In genomic region chr3:71302604-71303003, GRCh38 we compare ENCODE assay signal across 13 cellular contexts.
DNase-seq lines count a peak whose midpoint lies in the region; ATAC-seq, FAIRE-seq and TF ChIP-seq lines count a peak whose summit lies in the region.
"Had no signal": no experiment of that assay in that cellular context is flagged by ENCODE, and none has a peak within 500 bp of the region (broad histone marks: within the 10 kb centered on the region; RNA-seq: fewer than 3 reads in every experiment).

No MANE protein-coding gene starts in this region.

- DNase-seq in activated T-cell treated with anti-CD3 and anti-CD28 coated beads, Interleukin-2, amount 50 U/mL, for 72 hours, result no peak
- DNase-seq in activated T-cell treated with anti-CD3 and anti-CD28 coated beads, Interleukin-2, amount 50 U/mL, for 1 hour, result no peak
- DNase-seq in activated CD8-positive, alpha-beta T cell treated with anti-CD3 and anti-CD28 coated beads, Interleukin-2, amount 10 ng/mL, durations not matched to agents 7 days and 5 days, result no peak
- DNase-seq in HepG2 (ENCODE audit: low spot score) (no peak), colonic mucosa (no peak), GM03348 (ENCODE audit: low spot score) (no peak)
- DNase-seq in effector memory CD8-positive, alpha-beta T cell, result no peak
- DNase-seq: DMS 273 treated with DMSO at 0.1 percent for 48 hours; stimulated activated CD4-positive, alpha-beta T cell treated with anti-CD3 and anti-CD28 coated beads, Interleukin-1b, Interleukin-23, amount 100 ng/mL, for 48 hours; thyroid gland had no signal

- TF ChIP-seq POLR2A in HepG2 (IDR thresholded peaks at IDR 0.05; ENCODE audit: insufficient read depth in 1 of 2, low read depth in 2 of 2, low read length in 2 of 2), result no peak

- ATAC-seq in activated T-cell treated with anti-CD3 and anti-CD28 coated beads, Interleukin-2, amount 50 U/mL, for 72 hours (replicated peaks in 1 of 2), result no peak
- ATAC-seq in activated CD8-positive, alpha-beta T cell treated with anti-CD3 and anti-CD28 coated beads, Interleukin-2, amount 10 ng/mL, durations not matched to agents 7 days and 5 days, result peak; percentile 17
- ATAC-seq in HepG2, result no peak
- no peak for ATAC-seq in effector memory CD8-positive, alpha-beta T cell (replicated peaks)
- ATAC-seq: SK-N-SH treated with all-trans-retinoic acid at 6 μM for 48 hours had no signal

- H3K4me1 Mint-ChIP-seq in activated T-cell treated with anti-CD3 and anti-CD28 coated beads, Interleukin-2, amount 50 U/mL, for 72 hours (ENCODE audit: low read depth), result peaks cover 99% of the 10 kb centered on the region
- peaks cover 72% of the 10 kb centered on the region for H3K4me1 Mint-ChIP-seq in activated CD8-positive, alpha-beta T cell treated with anti-CD3 and anti-CD28 coated beads, Interleukin-2, amount 10 ng/mL, durations not matched to agents 7 days and 5 days (ENCODE audit: low read depth)
- H3K4me1 Mint-ChIP-seq in stimulated activated naive CD8-positive, alpha-beta T cell treated with anti-CD3 and anti-CD28 coated beads, Interleukin-15, Interleukin-2, amounts not matched to agents 100 ng/mL and 50 ng/mL, for 24 hours (ENCODE audit: low read depth), result peaks cover 91% of the 10 kb centered on the region
- peaks cover 16 to 31% of the 10 kb centered on the region in 2 donors for H3K4me1 Mint-ChIP-seq in effector memory CD8-positive, alpha-beta T cell (ENCODE audit: low read depth in 2 of 2)

- peak overlapping the region; percentile 90 to 96 for H3K4me3 Mint-ChIP-seq in activated T-cell treated with anti-CD3 and anti-CD28 coated beads, Interleukin-2, amount 50 U/mL, for 72 hours
- peak overlapping the region; percentile 89 for H3K4me3 Mint-ChIP-seq in activated CD8-positive, alpha-beta T cell treated with anti-CD3 and anti-CD28 coated beads, Interleukin-2, amount 10 ng/mL, durations not matched to agents 7 days and 5 days
- H3K4me3 Mint-ChIP-seq in stimulated activated naive CD8-positive, alpha-beta T cell treated with anti-CD3 and anti-CD28 coated beads, Interleukin-15, Interleukin-2, amounts not matched to agents 100 ng/mL and 50 ng/mL, for 24 hours, result peak overlapping the region; percentile 89
- H3K4me3 Mint-ChIP-seq in effector memory CD8-positive, alpha-beta T cell, result no peak overlapping the region

- no peak for TF ChIP-seq RAD21 in HepG2 (CRISPR knock-in tag; IDR thresholded peaks at IDR 0.05)

- POLR2A ChIA-PET in activated CD8-positive, alpha-beta T cell treated with anti-CD3 and anti-CD28 coated beads, Interleukin-2, amount 10 ng/mL, durations not matched to agents 7 days and 5 days (lab: Charles Lee), result interaction anchor here (0.6 to 1.9 kb wide), 2 partner anchors 148 to 280 kb away, joined by 4 to 8 read pairs; no protein-coding TSS in a partner anchor
- POLR2A ChIA-PET in HepG2 (lab: Yijun Ruan, JAX), result no interaction called here

- no peak overlapping the region for H3K27ac ChIP-seq in HepG2 (ENCODE audit: extremely low read length, insufficient read depth, low read length)
- no peak overlapping the region for H3K27ac ChIP-seq in colonic mucosa
- H3K27ac ChIP-seq: thyroid gland had no signal

- TF ChIP-seq CTCF in HepG2 (CRISPR knock-in tag; IDR thresholded peaks at IDR 0.05) (no peak), colonic mucosa (IDR thresholded peaks at IDR 0.05) (no peak)

- no peak overlapping the region for H3K4me3 ChIP-seq in HepG2 (replicated peaks in 1 of 3; ENCODE audit: insufficient read depth in 1 of 3, low read depth in 2 of 3, low read length in 3 of 3)
- no peak overlapping the region for H3K4me3 ChIP-seq in colonic mucosa
- H3K4me3 ChIP-seq: thyroid gland had no signal

- H3K36me3 ChIP-seq in HepG2 (replicated peaks in 1 of 2; ENCODE audit: control insufficient read depth in 1 of 2, insufficient read depth in 2 of 2, low read length in 2 of 2) (peaks cover 4% of the 10 kb centered on the region in 2 experiments; a peak in 3 of 5 replicates), colonic mucosa (no peaks in the 10 kb centered on the region)
- H3K36me3 ChIP-seq: thyroid gland had no signal

- peaks cover 0 to 5% of the 10 kb centered on the region in 2 donors for H3K36me3 Mint-ChIP-seq in activated T-cell treated with anti-CD3 and anti-CD28 coated beads, Interleukin-2, amount 50 U/mL, for 72 hours (ENCODE audit: insufficient read depth in 2 of 2)
- peaks cover 12% of the 10 kb centered on the region for H3K36me3 Mint-ChIP-seq in activated CD8-positive, alpha-beta T cell treated with anti-CD3 and anti-CD28 coated beads, Interleukin-2, amount 10 ng/mL, durations not matched to agents 7 days and 5 days (ENCODE audit: low read depth)
- H3K36me3 Mint-ChIP-seq in stimulated activated naive CD8-positive, alpha-beta T cell treated with anti-CD3 and anti-CD28 coated beads, Interleukin-15, Interleukin-2, amounts not matched to agents 100 ng/mL and 50 ng/mL, for 24 hours (ENCODE audit: low read depth), result peaks cover 35% of the 10 kb centered on the region
- H3K36me3 Mint-ChIP-seq in effector memory CD8-positive, alpha-beta T cell (ENCODE audit: insufficient read depth), result peaks cover under 1% of the 10 kb centered on the region

- no peaks in the 10 kb centered on the region for H3K9me3 Mint-ChIP-seq in activated T-cell treated with anti-CD3 and anti-CD28 coated beads, Interleukin-2, amount 50 U/mL, for 72 hours
- no peaks in the 10 kb centered on the region for H3K9me3 Mint-ChIP-seq in activated CD8-positive, alpha-beta T cell treated with anti-CD3 and anti-CD28 coated beads, Interleukin-2, amount 10 ng/mL, durations not matched to agents 7 days and 5 days (ENCODE audit: insufficient read depth)
- no peaks in the 10 kb centered on the region for H3K9me3 Mint-ChIP-seq in stimulated activated naive CD8-positive, alpha-beta T cell treated with anti-CD3 and anti-CD28 coated beads, Interleukin-15, Interleukin-2, amounts not matched to agents 100 ng/mL and 50 ng/mL, for 24 hours
- no peaks in the 10 kb centered on the region for H3K9me3 Mint-ChIP-seq in effector memory CD8-positive, alpha-beta T cell
- H3K9me3 Mint-ChIP-seq: nephron had no signal

- intact Hi-C loops in HepG2 (cut with micrococcal nuclease; ENCODE audit: unreplicated experiment) (loop anchor here (5.0 kb wide), 2 partner anchors 45 to 235 kb away; no protein-coding TSS in a partner anchor), colonic mucosa (cut with DNase I) (loop anchor here (10.0 kb wide), 2 partner anchors 282 to 298 kb away; partner anchors contain the start of gene FOXP1)

- H3K9ac ChIP-seq in HepG2 (ENCODE audit: insufficient read depth, low read depth, low read length), result no peak overlapping the region
- no peak overlapping the region for H3K9ac ChIP-seq in colonic mucosa (ENCODE audit: low read depth in 2 of 2, low read length in 2 of 2)

- H3K27ac Mint-ChIP-seq in activated T-cell treated with anti-CD3 and anti-CD28 coated beads, Interleukin-2, amount 50 U/mL, for 72 hours, result peak overlapping the region; percentile 100
- H3K27ac Mint-ChIP-seq in activated CD8-positive, alpha-beta T cell treated with anti-CD3 and anti-CD28 coated beads, Interleukin-2, amount 10 ng/mL, durations not matched to agents 7 days and 5 days, result peak overlapping the region; percentile 92
- H3K27ac Mint-ChIP-seq in stimulated activated naive CD8-positive, alpha-beta T cell treated with anti-CD3 and anti-CD28 coated beads, Interleukin-15, Interleukin-2, amounts not matched to agents 100 ng/mL and 50 ng/mL, for 24 hours, result peak overlapping the region; percentile 99
- H3K27ac Mint-ChIP-seq in effector memory CD8-positive, alpha-beta T cell, result no peak overlapping the region

- no peaks in the 10 kb centered on the region for H3K27me3 ChIP-seq in HepG2 (ENCODE audit: control insufficient read depth in 1 of 2, insufficient read depth in 2 of 2, low read length in 2 of 2)
- H3K27me3 ChIP-seq in colonic mucosa, result no peaks in the 10 kb centered on the region
- H3K27me3 ChIP-seq: thyroid gland had no signal

- TF ChIP-seq EP300 in HepG2 (IDR thresholded peaks at IDR 0.05; ENCODE audit: low read depth in 2 of 2, low read length in 2 of 2), result no peak
- no peak for TF ChIP-seq EP300 in HepG2 (CRISPR knock-in tag; IDR thresholded peaks at IDR 0.05; ENCODE audit: borderline replicate concordance)

- H4K20me1 ChIP-seq in HepG2 (ENCODE audit: insufficient read depth, low read length), result no peaks in the 10 kb centered on the region

- H3K4me1 ChIP-seq in HepG2 (ENCODE audit: insufficient read depth, low read length), result peaks cover 54% of the 10 kb centered on the region
- no peaks in the 10 kb centered on the region for H3K4me1 ChIP-seq in colonic mucosa

- BruUV-seq in HepG2 (replicated peaks; lab: Mats Ljungman, UMichigan), result no TSS peak

- H3K27me3 Mint-ChIP-seq in activated T-cell treated with anti-CD3 and anti-CD28 coated beads, Interleukin-2, amount 50 U/mL, for 72 hours (ENCODE audit: low read depth), result no peaks in the 10 kb centered on the region
- H3K27me3 Mint-ChIP-seq in activated CD8-positive, alpha-beta T cell treated with anti-CD3 and anti-CD28 coated beads, Interleukin-2, amount 10 ng/mL, durations not matched to agents 7 days and 5 days (ENCODE audit: low read depth), result no peaks in the 10 kb centered on the region
- H3K27me3 Mint-ChIP-seq in stimulated activated naive CD8-positive, alpha-beta T cell treated with anti-CD3 and anti-CD28 coated beads, Interleukin-15, Interleukin-2, amounts not matched to agents 100 ng/mL and 50 ng/mL, for 24 hours, result no peaks in the 10 kb centered on the region
- H3K27me3 Mint-ChIP-seq in effector memory CD8-positive, alpha-beta T cell, result no peaks in the 10 kb centered on the region

- H3K4me2 ChIP-seq in HepG2 (ENCODE audit: low read depth, low read length), result 0 out of 2 replicates have a peak overlapping the region, but pooled peaks have one; percentile 1

- no peak for FAIRE-seq in HepG2 (lab: Jason Lieb, UNC)

- H3K9me3 ChIP-seq in HepG2 (ENCODE audit: low read length), result no peaks in the 10 kb centered on the region
- H3K9me3 ChIP-seq in colonic mucosa, result no peaks in the 10 kb centered on the region
- H3K9me3 ChIP-seq: thyroid gland had no signal

- CTCF ChIA-PET in activated CD8-positive, alpha-beta T cell treated with anti-CD3 and anti-CD28 coated beads, Interleukin-2, amount 10 ng/mL, durations not matched to agents 7 days and 5 days (lab: Charles Lee), result interaction anchor here (0.8 to 4.5 kb wide), 8 partner anchors 78 to 294 kb away, joined by 3 to 18 read pairs (median 3); no protein-coding TSS in a partner anchor
- CTCF ChIA-PET in HepG2 (lab: Yijun Ruan, JAX; ENCODE audit: low intra/inter-chr PET ratio, low total read pairs), result no interaction called here

- in situ Hi-C loops in HepG2 (cut with HindIII; ENCODE audit: extremely low pct_ligation_motif_present, low pct_unique_long_range_greater_than_20kb), result no loop called here

- peaks cover 37% of the 10 kb centered on the region for H3K79me2 ChIP-seq in HepG2 (ENCODE audit: insufficient read depth, low read length)

- no peak overlapping the region for H2AFZ ChIP-seq in HepG2 (ENCODE audit: low read length)

- 85% methylated on average over 2 of the region's 2 CpGs for WGBS in HepG2 (ENCODE audit: low lambda C conversion rate)

TF ChIP-seq in HepG2, 621 proteins besides CTCF, POLR2A, EP300 and RAD21 (continues in another document):
- TF ChIP-seq ZNF773 (CRISPR knock-in tag; IDR thresholded peaks at IDR 0.05; ENCODE audit: borderline replicate concordance) (no peak), GZF1 (CRISPR knock-in tag; IDR thresholded peaks at IDR 0.05) (no peak), ZNF468 (CRISPR knock-in tag; IDR thresholded peaks at IDR 0.05) (no peak), HOXD1 (CRISPR knock-in tag; IDR thresholded peaks at IDR 0.05) (no peak), ZNF10 (CRISPR knock-in tag; IDR thresholded peaks at IDR 0.05; ENCODE audit: borderline replicate concordance, low read depth) (no peak)

Comparison
In these comparisons a context has a peak if more than half of its experiments do, and no peak if none do; other contexts are left out.
1. H3K27ac Mint-ChIP-seq: peak in activated T-cell treated with anti-CD3 and anti-CD28 coated beads, Interleukin-2, amount 50 U/mL, for 72 hours (single experiment), activated CD8-positive, alpha-beta T cell treated with anti-CD3 and anti-CD28 coated beads, Interleukin-2, amount 10 ng/mL, durations not matched to agents 7 days and 5 days (single experiment) and stimulated activated naive CD8-positive, alpha-beta T cell treated with anti-CD3 and anti-CD28 coated beads, Interleukin-15, Interleukin-2, amounts not matched to agents 100 ng/mL and 50 ng/mL, for 24 hours (single experiment); none in effector memory CD8-positive, alpha-beta T cell (0 of 2).
2. H3K4me3 Mint-ChIP-seq: peak in activated T-cell treated with anti-CD3 and anti-CD28 coated beads, Interleukin-2, amount 50 U/mL, for 72 hours (2 of 2), activated CD8-positive, alpha-beta T cell treated with anti-CD3 and anti-CD28 coated beads, Interleukin-2, amount 10 ng/mL, durations not matched to agents 7 days and 5 days (single experiment) and stimulated activated naive CD8-positive, alpha-beta T cell treated with anti-CD3 and anti-CD28 coated beads, Interleukin-15, Interleukin-2, amounts not matched to agents 100 ng/mL and 50 ng/mL, for 24 hours (single experiment); none in effector memory CD8-positive, alpha-beta T cell (0 of 2).